ENCODE assay signal across 30 cellular contexts in genomic region chr7:25240340-25240739, GRCh38. TPM values are rescaled to one million over a fixed set of nuclear protein-coding genes. Genes with fewer than 3 reads are reported as not detected.
DNase-seq lines count a peak whose midpoint lies in the region; ATAC-seq and TF ChIP-seq lines count a peak whose summit lies in the region.
"Had no signal": no experiment of that assay in that cellular context is flagged by ENCODE, and none has a peak within 500 bp of the region (broad histone marks: within the 10 kb centered on the region; RNA-seq: fewer than 3 reads in every experiment).

No MANE protein-coding gene starts in this region.

- TF ChIP-seq POLR2A in gastrocnemius medialis (IDR thresholded peaks at IDR 0.05): no peak

- no peak for ATAC-seq in GM23338
- peak; percentile 79 to 81 for ATAC-seq in gastrocnemius medialis
- ATAC-seq in mucosa of descending colon: no peak
- ATAC-seq: activated T-helper 17 cell treated with anti-CD3 and anti-CD28 coated beads, Interleukin-2, amount 50 U/mL, for 72 hours; esophagus mucosa; HCT116; stimulated activated memory B cell treated with anti-CD40 and anti-IgM and Interleukin-4, amounts not matched to agents 10 μg/mL and 1 μg/mL and 100 μg/mL, for 72 hours had no signal

- H3K9me3 ChIP-seq in right atrium auricular region (no peaks in the 10 kb centered on the region), gastrocnemius medialis (no peaks in the 10 kb centered on the region), mucosa of descending colon (no peaks in the 10 kb centered on the region)
- H3K9me3 ChIP-seq: suprapubic skin had no signal

- H3K4me1 ChIP-seq in GM23338 (ENCODE audit: insufficient read depth) (no peaks in the 10 kb centered on the region), right atrium auricular region (peaks cover 0 to 10% of the 10 kb centered on the region in 2 donors), gastrocnemius medialis (peaks cover 0 to 5% of the 10 kb centered on the region in 2 donors), mucosa of descending colon (ENCODE audit: low read depth) (no peaks in the 10 kb centered on the region)

- H3K79me2 ChIP-seq in GM23338 (replicated peaks; ENCODE audit: insufficient read depth): no peaks in the 10 kb centered on the region

- H3K27me3 Mint-ChIP-seq in GM23338 (ENCODE audit: insufficient read depth, low read depth, poor library complexity): peaks cover 8% of the 10 kb centered on the region
- H3K27me3 Mint-ChIP-seq in activated T-cell treated with anti-CD3 and anti-CD28 coated beads, Interleukin-2, amount 50 U/mL, for 24 hours: peaks cover 20% of the 10 kb centered on the region

- DNase-seq in GM23338 (ENCODE audit: low spot score) (no peak), cerebellar nuclear complex (lab: John Stamatoyannopoulos, UW) (peak; percentile 59 to 87), right atrium auricular region (ENCODE audit: low spot score) (peak; percentile 75), gastrocnemius medialis (peak; percentile 29 to 67), mucosa of descending colon (no peak), HPDE6-E6E7 (ENCODE audit: extremely low spot score) (no peak), GM03348 (ENCODE audit: low spot score) (no peak)
- no peak for DNase-seq in activated T-cell treated with anti-CD3 and anti-CD28 coated beads, Interleukin-2, amount 50 U/mL, for 24 hours
- DNase-seq: activated CD4-positive, alpha-beta T cell treated with anti-CD3 and anti-CD28 coated beads, Interleukin-2, amount 10 ng/mL, durations not matched to agents 24 days and 14 days; CD4-positive, alpha-beta memory T cell; DMS 273 treated with DMSO at 0.1 percent for 48 hours; effector memory CD4-positive, alpha-beta T cell; Kasumi-1; kidney glomerular epithelial cell; NCI-H1105; NCI-H2029 treated with DMSO at 0.1 percent for 48 hours; NCI-H345; NCI-H82; SHP77 treated with DMSO at 0.1 percent for 48 hours; small intestine; T-helper 1 cell had no signal

- no peaks in the 10 kb centered on the region for H4K20me1 ChIP-seq in GM23338 (replicated peaks; ENCODE audit: insufficient read depth)

- H3K4me3 Mint-ChIP-seq in GM23338: no peak overlapping the region
- no peak overlapping the region for H3K4me3 Mint-ChIP-seq in activated T-cell treated with anti-CD3 and anti-CD28 coated beads, Interleukin-2, amount 50 U/mL, for 24 hours
- H3K4me3 Mint-ChIP-seq: activated CD4-positive, alpha-beta T cell treated with anti-CD3 and anti-CD28 coated beads, Interleukin-2, amount 10 ng/mL, durations not matched to agents 24 days and 14 days; activated naive CD8-positive, alpha-beta T cell; activated T-helper 17 cell treated with anti-CD3 and anti-CD28 coated beads, Interleukin-2, amount 50 U/mL, for 72 hours; CD4-positive, alpha-beta memory T cell; mesothelial cell of epicardium; nephron; stimulated activated memory B cell treated with anti-CD40 and anti-IgM and Interleukin-4, amounts not matched to agents 10 μg/mL and 1 μg/mL and 100 μg/mL, for 72 hours had no signal

- no peak overlapping the region for H3K4me2 ChIP-seq in GM23338

- H3K27me3 ChIP-seq in GM23338 (ENCODE audit: insufficient read depth) (peaks cover 17% of the 10 kb centered on the region), right atrium auricular region (no peaks in the 10 kb centered on the region), gastrocnemius medialis (no peaks in the 10 kb centered on the region)
- H3K27me3 ChIP-seq: suprapubic skin had no signal

- intact Hi-C loops in gastrocnemius medialis (cut with DNase I; ENCODE audit: low total_unique reads): no loop called here
- intact Hi-C loops in mucosa of descending colon (cut with DNase I, micrococcal nuclease): no loop called here

- no peaks in the 10 kb centered on the region for H3K36me3 Mint-ChIP-seq in GM23338 (ENCODE audit: low read depth)
- no peaks in the 10 kb centered on the region for H3K36me3 Mint-ChIP-seq in activated T-cell treated with anti-CD3 and anti-CD28 coated beads, Interleukin-2, amount 50 U/mL, for 24 hours (ENCODE audit: low read depth)
- H3K36me3 Mint-ChIP-seq: activated naive CD8-positive, alpha-beta T cell; CD4-positive, alpha-beta memory T cell; mesothelial cell of epicardium; stimulated activated memory B cell treated with anti-CD40 and anti-IgM and Interleukin-4, amounts not matched to agents 10 μg/mL and 1 μg/mL and 100 μg/mL, for 72 hours had no signal

- H3K27ac ChIP-seq in GM23338 (ENCODE audit: low read depth): no peak overlapping the region
- no peak overlapping the region for H3K27ac ChIP-seq in right atrium auricular region
- no peak overlapping the region for H3K27ac ChIP-seq in gastrocnemius medialis
- H3K27ac ChIP-seq: suprapubic skin had no signal

- no peaks in the 10 kb centered on the region for H3F3A ChIP-seq in GM23338 (replicated peaks; ENCODE audit: low read depth)

- H3K36me3 ChIP-seq in GM23338 (ENCODE audit: insufficient read depth): no peaks in the 10 kb centered on the region
- no peaks in the 10 kb centered on the region for H3K36me3 ChIP-seq in right atrium auricular region
- H3K36me3 ChIP-seq in gastrocnemius medialis: no peaks in the 10 kb centered on the region
- H3K36me3 ChIP-seq in mucosa of descending colon (ENCODE audit: low read depth): no peaks in the 10 kb centered on the region
- H3K36me3 ChIP-seq: suprapubic skin had no signal

- no peaks in the 10 kb centered on the region for H3K9me3 Mint-ChIP-seq in GM23338
- no peaks in the 10 kb centered on the region for H3K9me3 Mint-ChIP-seq in activated T-cell treated with anti-CD3 and anti-CD28 coated beads, Interleukin-2, amount 50 U/mL, for 24 hours
- H3K9me3 Mint-ChIP-seq: activated CD4-positive, alpha-beta T cell treated with anti-CD3 and anti-CD28 coated beads, Interleukin-2, amount 10 ng/mL, durations not matched to agents 24 days and 14 days; activated T-helper 17 cell treated with anti-CD3 and anti-CD28 coated beads, Interleukin-2, amount 50 U/mL, for 72 hours; CD4-positive, alpha-beta memory T cell; mesothelial cell of epicardium; nephron; stimulated activated memory B cell treated with anti-CD40 and anti-IgM and Interleukin-4, amounts not matched to agents 10 μg/mL and 1 μg/mL and 100 μg/mL, for 72 hours had no signal

- in situ Hi-C loops in gastrocnemius medialis (cut with MboI; ENCODE audit: low sequenced_read_pairs in 4 of 4): no loop called here

- H3K4me3 ChIP-seq in GM23338 (no peak overlapping the region), right atrium auricular region (no peak overlapping the region), gastrocnemius medialis (no peak overlapping the region), mucosa of descending colon (no peak overlapping the region)
- H3K4me3 ChIP-seq: suprapubic skin had no signal

- 0 out of 2 replicates have a peak overlapping the region, but pooled peaks have one; percentile 8 for H2AFZ ChIP-seq in GM23338

- no peaks in the 10 kb centered on the region; the same call in 1 of the 2 replicates for H3K9me2 ChIP-seq in GM23338 (ENCODE audit: insufficient read depth)

- H3K27ac Mint-ChIP-seq in GM23338: no peak overlapping the region
- no peak overlapping the region for H3K27ac Mint-ChIP-seq in activated T-cell treated with anti-CD3 and anti-CD28 coated beads, Interleukin-2, amount 50 U/mL, for 24 hours
- H3K27ac Mint-ChIP-seq: activated CD4-positive, alpha-beta T cell treated with anti-CD3 and anti-CD28 coated beads, Interleukin-2, amount 10 ng/mL, durations not matched to agents 24 days and 14 days; activated naive CD8-positive, alpha-beta T cell; activated T-helper 17 cell treated with anti-CD3 and anti-CD28 coated beads, Interleukin-2, amount 50 U/mL, for 72 hours; CD4-positive, alpha-beta memory T cell; mesothelial cell of epicardium; stimulated activated memory B cell treated with anti-CD40 and anti-IgM and Interleukin-4, amounts not matched to agents 10 μg/mL and 1 μg/mL and 100 μg/mL, for 72 hours had no signal

- H3K4me1 Mint-ChIP-seq in GM23338: peaks cover 13% of the 10 kb centered on the region; the same call in 2 of the 3 replicates
- peaks cover 4% of the 10 kb centered on the region for H3K4me1 Mint-ChIP-seq in activated T-cell treated with anti-CD3 and anti-CD28 coated beads, Interleukin-2, amount 50 U/mL, for 24 hours (ENCODE audit: low read depth)
- H3K4me1 Mint-ChIP-seq: activated CD4-positive, alpha-beta T cell treated with anti-CD3 and anti-CD28 coated beads, Interleukin-2, amount 10 ng/mL, durations not matched to agents 24 days and 14 days; activated T-helper 17 cell treated with anti-CD3 and anti-CD28 coated beads, Interleukin-2, amount 50 U/mL, for 72 hours; CD4-positive, alpha-beta memory T cell; stimulated activated memory B cell treated with anti-CD40 and anti-IgM and Interleukin-4, amounts not matched to agents 10 μg/mL and 1 μg/mL and 100 μg/mL, for 72 hours had no signal

- no peak for TF ChIP-seq CTCF in GM23338 (conservative IDR thresholded peaks at IDR 0.05; ENCODE audit: low read depth in 2 of 2)
- no peak for TF ChIP-seq CTCF in right atrium auricular region (IDR thresholded peaks at IDR 0.05)
- no peak for TF ChIP-seq CTCF in gastrocnemius medialis (IDR thresholded peaks at IDR 0.05 in 4 of 5, conservative IDR thresholded peaks at IDR 0.05 in 1 of 5)
- no peak for TF ChIP-seq CTCF in mucosa of descending colon (IDR thresholded peaks at IDR 0.05)

TF ChIP-seq in GM23338, 12 proteins besides CTCF, POLR2A, EP300 and RAD21:
- no peak for TF ChIP-seq ZNF114 (CRISPR knock-in tag; IDR thresholded peaks at IDR 0.05)
- TF ChIP-seq, protein P1, sequence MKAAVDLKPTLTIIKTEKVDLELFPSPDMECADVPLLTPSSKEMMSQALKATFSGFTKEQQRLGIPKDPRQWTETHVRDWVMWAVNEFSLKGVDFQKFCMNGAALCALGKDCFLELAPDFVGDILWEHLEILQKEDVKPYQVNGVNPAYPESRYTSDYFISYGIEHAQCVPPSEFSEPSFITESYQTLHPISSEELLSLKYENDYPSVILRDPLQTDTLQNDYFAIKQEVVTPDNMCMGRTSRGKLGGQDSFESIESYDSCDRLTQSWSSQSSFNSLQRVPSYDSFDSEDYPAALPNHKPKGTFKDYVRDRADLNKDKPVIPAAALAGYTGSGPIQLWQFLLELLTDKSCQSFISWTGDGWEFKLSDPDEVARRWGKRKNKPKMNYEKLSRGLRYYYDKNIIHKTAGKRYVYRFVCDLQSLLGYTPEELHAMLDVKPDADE (IDR thresholded peaks at IDR 0.05): no peak
- no peak for TF ChIP-seq NANOG (IDR thresholded peaks at IDR 0.05; ENCODE audit: borderline replicate concordance)
- no peak for TF ChIP-seq CREB1 (CRISPR knock-in tag; IDR thresholded peaks at IDR 0.05; ENCODE audit: low read depth)
- TF ChIP-seq EZH2phosphoT487 (IDR thresholded peaks at IDR 0.05; ENCODE audit: unreplicated experiment): no peak
TF ChIP-seq in GM23338: peak in this region for 0.

RNA-seq across cellular contexts. Expression of gene NPVF, which starts 12.1 kb away (rescaled TPM):
- not detected in 2 replicates for total RNA-seq in GM23338 (2014; rRNA removed; shearing (Covaris generic))
- not detected in 2 replicates for polyA plus RNA-seq in GM23338 (2016; fragmentation: Nextera tagmentation; extraction: Ambion mirVana)
- total RNA-seq in right atrium auricular region: not detected
- not detected for total RNA-seq in gastrocnemius medialis
- not detected for total RNA-seq in mucosa of descending colon
- total RNA-seq: activated CD4-positive, alpha-beta T cell treated with anti-CD3 and anti-CD28 coated beads, Interleukin-2, amount 10 ng/mL, durations not matched to agents 24 days and 14 days; activated T-helper 17 cell treated with anti-CD3 and anti-CD28 coated beads, Interleukin-2, amount 50 U/mL, for 72 hours; CD4-positive, alpha-beta memory T cell; esophagus mucosa; glomerular endothelial cell; mesothelial cell of epicardium; suprapubic skin had no signal
- polyA plus RNA-seq: CD4-positive, alpha-beta memory T cell; small intestine had no signal

Comparison
In these comparisons a context has a peak if more than half of its experiments do, and no peak if none do; other contexts are left out.
1. ATAC-seq: peak in gastrocnemius medialis (2 of 2); none in GM23338 (single experiment) and mucosa of descending colon (single experiment).
2. DNase-seq: peak in cerebellar nuclear complex (2 of 2), right atrium auricular region (single experiment) and gastrocnemius medialis (2 of 2); none in GM23338 (single experiment), mucosa of descending colon (0 of 3), HPDE6-E6E7 (single experiment), activated T-cell treated with anti-CD3 and anti-CD28 coated beads, Interleukin-2, amount 50 U/mL, for 24 hours (single experiment) and GM03348 (single experiment).